In genomic region chr2:42117923-42118758, GRCh38 we compare ENCODE assay signal across 9 cellular contexts. TPM values are rescaled to one million over a fixed set of nuclear protein-coding genes. Genes with fewer than 3 reads are reported as not detected.
DNase-seq lines count a peak whose midpoint lies in the region; ATAC-seq and TF ChIP-seq lines count a peak whose summit lies in the region.
"Had no signal": no experiment of that assay in that cellular context is flagged by ENCODE, and none has a peak within 500 bp of the region (broad histone marks: within the 10 kb centered on the region; RNA-seq: fewer than 3 reads in every experiment).

No MANE protein-coding gene starts in this region.

- TF ChIP-seq POLR2A in spleen (IDR thresholded peaks at IDR 0.05), result no peak

- no peak overlapping the region for H3K4me3 ChIP-seq in spleen

- H3K36me3 ChIP-seq in spleen, result no peaks in the 10 kb centered on the region

- intact Hi-C loops in spleen (cut with DNase I; ENCODE audit: low total_unique reads), result no loop called here

- peak overlapping the region; percentile 53 to 88 (median 84) for H3K27ac ChIP-seq in spleen
- H3K27ac ChIP-seq: HL-60 had no signal

- ATAC-seq in GM19035 (IDR thresholded peaks at IDR 0.05; ENCODE audit: unreplicated experiment) (peak; percentile 89), HG03139 (IDR thresholded peaks at IDR 0.05; ENCODE audit: unreplicated experiment) (peak; percentile 76), SK-N-SH treated with all-trans-retinoic acid at 6 μM for 48 hours (peak; percentile 89)

- peak; percentile 32 for DNase-seq in Ammon's horn (ENCODE audit: low spot score)
- DNase-seq in germinal center (ENCODE audit: low spot score), result peak; percentile 42
- no peak for DNase-seq in spleen
- DNase-seq in NCI-H128 (lab: John Stamatoyannopoulos, UW; ENCODE audit: unreplicated experiment), result no peak
- no peak for DNase-seq in T1000 (lab: John Stamatoyannopoulos, UW)

- 8 to 17% (median 13%) methylated on average over 1 of the region's 1 CpG for WGBS in spleen, 5 donors

- H3K4me1 ChIP-seq in spleen, result peaks cover 29 to 77% (median 53%) of the 10 kb centered on the region in 6 donors

- H3K9me3 ChIP-seq in spleen, result peaks cover 0 to 11% (median 0%) of the 10 kb centered on the region in 8 donors

- TF ChIP-seq CTCF in spleen (IDR thresholded peaks at IDR 0.05 in 8 of 11, conservative IDR thresholded peaks at IDR 0.05 in 3 of 11), result peak in 1 of 11 experiments; percentile 7

- no peaks in the 10 kb centered on the region for H3K27me3 ChIP-seq in spleen (replicated peaks in 1 of 7)

TF ChIP-seq in SK-N-SH treated with all-trans-retinoic acid at 6 μM for 48 hours, 23 proteins besides CTCF, POLR2A, EP300 and RAD21:
- TF ChIP-seq SNAI2 (CRISPR knock-in tag; IDR thresholded peaks at IDR 0.05) (no peak), RARB (CRISPR knock-in tag; IDR thresholded peaks at IDR 0.05) (no peak), ESRRG (CRISPR knock-in tag; IDR thresholded peaks at IDR 0.05) (0 out of 2 replicates have a peak, but pooled peaks have one; percentile 72), ZFP3 (CRISPR knock-in tag; IDR thresholded peaks at IDR 0.05) (peak; percentile 71; the same call in 1 of the 2 replicates), GLIS3 (CRISPR knock-in tag; IDR thresholded peaks at IDR 0.05) (0 out of 2 replicates have a peak, but pooled peaks have one; percentile 35), ISL1 (CRISPR knock-in tag; IDR thresholded peaks at IDR 0.05) (peak; percentile 96)
- TF ChIP-seq, protein P1, sequence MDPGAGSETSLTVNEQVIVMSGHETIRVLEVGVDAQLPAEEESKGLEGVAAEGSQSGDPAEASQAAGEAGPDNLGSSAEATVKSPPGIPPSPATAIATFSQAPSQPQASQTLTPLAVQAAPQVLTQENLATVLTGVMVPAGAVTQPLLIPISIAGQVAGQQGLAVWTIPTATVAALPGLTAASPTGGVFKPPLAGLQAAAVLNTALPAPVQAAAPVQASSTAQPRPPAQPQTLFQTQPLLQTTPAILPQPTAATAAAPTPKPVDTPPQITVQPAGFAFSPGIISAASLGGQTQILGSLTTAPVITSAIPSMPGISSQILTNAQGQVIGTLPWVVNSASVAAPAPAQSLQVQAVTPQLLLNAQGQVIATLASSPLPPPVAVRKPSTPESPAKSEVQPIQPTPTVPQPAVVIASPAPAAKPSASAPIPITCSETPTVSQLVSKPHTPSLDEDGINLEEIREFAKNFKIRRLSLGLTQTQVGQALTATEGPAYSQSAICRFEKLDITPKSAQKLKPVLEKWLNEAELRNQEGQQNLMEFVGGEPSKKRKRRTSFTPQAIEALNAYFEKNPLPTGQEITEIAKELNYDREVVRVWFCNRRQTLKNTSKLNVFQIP (CRISPR knock-in tag; IDR thresholded peaks at IDR 0.05; ENCODE audit: borderline replicate concordance, low read depth), result peak; percentile 55; the same call in 1 of the 2 replicates
- TF ChIP-seq, protein P2, sequence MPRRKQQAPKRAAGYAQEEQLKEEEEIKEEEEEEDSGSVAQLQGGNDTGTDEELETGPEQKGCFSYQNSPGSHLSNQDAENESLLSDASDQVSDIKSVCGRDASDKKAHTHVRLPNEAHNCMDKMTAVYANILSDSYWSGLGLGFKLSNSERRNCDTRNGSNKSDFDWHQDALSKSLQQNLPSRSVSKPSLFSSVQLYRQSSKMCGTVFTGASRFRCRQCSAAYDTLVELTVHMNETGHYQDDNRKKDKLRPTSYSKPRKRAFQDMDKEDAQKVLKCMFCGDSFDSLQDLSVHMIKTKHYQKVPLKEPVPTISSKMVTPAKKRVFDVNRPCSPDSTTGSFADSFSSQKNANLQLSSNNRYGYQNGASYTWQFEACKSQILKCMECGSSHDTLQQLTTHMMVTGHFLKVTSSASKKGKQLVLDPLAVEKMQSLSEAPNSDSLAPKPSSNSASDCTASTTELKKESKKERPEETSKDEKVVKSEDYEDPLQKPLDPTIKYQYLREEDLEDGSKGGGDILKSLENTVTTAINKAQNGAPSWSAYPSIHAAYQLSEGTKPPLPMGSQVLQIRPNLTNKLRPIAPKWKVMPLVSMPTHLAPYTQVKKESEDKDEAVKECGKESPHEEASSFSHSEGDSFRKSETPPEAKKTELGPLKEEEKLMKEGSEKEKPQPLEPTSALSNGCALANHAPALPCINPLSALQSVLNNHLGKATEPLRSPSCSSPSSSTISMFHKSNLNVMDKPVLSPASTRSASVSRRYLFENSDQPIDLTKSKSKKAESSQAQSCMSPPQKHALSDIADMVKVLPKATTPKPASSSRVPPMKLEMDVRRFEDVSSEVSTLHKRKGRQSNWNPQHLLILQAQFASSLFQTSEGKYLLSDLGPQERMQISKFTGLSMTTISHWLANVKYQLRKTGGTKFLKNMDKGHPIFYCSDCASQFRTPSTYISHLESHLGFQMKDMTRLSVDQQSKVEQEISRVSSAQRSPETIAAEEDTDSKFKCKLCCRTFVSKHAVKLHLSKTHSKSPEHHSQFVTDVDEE (CRISPR knock-in tag; IDR thresholded peaks at IDR 0.05), result peak; percentile 96

RNA-seq across cellular contexts. Expression of gene EML4, which starts 51.0 kb away (rescaled TPM):
- total RNA-seq in spleen, result 100 to 1,000 TPM in 4 of 7 donors, 10 to 100 TPM in 3; 75.2 to 176 (median 103) TPM
- polyA plus RNA-seq in spleen, result 10 to 100 TPM; 25.4 to 42.0 (median 32.0) TPM

Comparison
In these comparisons a context has a peak if more than half of its experiments do, and no peak if none do; other contexts are left out.
1. DNase-seq: peak in Ammon's horn (single experiment) and germinal center (single experiment); none in spleen (single experiment), NCI-H128 (single experiment) and T1000 (single experiment).
2. Peak in every context shown above with its lines, with median percentiles within 50 percentile points of each other: ATAC-seq.